1 cellular context compared by ENCODE assay signal in the genomic region with DNA sequence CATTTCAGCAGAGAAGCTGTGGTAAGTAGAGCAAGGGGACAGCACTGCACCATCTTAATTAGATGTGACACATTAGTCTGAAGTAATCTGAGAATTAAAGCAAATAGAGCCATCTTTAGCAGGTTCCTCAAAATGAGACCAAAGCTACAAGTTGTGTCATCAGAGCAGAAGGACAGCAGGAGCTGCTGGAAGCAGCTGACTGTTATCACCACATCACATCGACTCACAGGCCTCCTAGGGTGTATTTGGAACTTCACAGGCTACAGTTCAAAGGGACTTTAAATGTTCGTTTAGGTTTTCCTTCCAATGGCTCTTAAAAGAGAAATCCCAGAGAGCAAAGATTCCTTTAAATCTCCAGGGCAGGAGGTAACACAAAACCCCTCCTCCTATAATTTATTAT.
TF ChIP-seq lines count a peak whose summit lies in the region.

No MANE protein-coding gene starts in this region.

TF ChIP-seq in HEK293, 187 proteins besides CTCF, POLR2A, EP300 and RAD21 (continued from another document):
- TF ChIP-seq, protein P1, sequence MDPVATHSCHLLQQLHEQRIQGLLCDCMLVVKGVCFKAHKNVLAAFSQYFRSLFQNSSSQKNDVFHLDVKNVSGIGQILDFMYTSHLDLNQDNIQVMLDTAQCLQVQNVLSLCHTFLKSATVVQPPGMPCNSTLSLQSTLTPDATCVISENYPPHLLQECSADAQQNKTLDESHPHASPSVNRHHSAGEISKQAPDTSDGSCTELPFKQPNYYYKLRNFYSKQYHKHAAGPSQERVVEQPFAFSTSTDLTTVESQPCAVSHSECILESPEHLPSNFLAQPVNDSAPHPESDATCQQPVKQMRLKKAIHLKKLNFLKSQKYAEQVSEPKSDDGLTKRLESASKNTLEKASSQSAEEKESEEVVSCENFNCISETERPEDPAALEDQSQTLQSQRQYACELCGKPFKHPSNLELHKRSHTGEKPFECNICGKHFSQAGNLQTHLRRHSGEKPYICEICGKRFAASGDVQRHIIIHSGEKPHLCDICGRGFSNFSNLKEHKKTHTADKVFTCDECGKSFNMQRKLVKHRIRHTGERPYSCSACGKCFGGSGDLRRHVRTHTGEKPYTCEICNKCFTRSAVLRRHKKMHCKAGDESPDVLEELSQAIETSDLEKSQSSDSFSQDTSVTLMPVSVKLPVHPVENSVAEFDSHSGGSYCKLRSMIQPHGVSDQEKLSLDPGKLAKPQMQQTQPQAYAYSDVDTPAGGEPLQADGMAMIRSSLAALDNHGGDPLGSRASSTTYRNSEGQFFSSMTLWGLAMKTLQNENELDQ (tag by site-specific recombination; IDR thresholded peaks at IDR 0.05; ENCODE audit: low read depth): no peak
- TF ChIP-seq ZNF791 (tag by site-specific recombination; IDR thresholded peaks at IDR 0.05): no peak
- TF ChIP-seq, protein P2, sequence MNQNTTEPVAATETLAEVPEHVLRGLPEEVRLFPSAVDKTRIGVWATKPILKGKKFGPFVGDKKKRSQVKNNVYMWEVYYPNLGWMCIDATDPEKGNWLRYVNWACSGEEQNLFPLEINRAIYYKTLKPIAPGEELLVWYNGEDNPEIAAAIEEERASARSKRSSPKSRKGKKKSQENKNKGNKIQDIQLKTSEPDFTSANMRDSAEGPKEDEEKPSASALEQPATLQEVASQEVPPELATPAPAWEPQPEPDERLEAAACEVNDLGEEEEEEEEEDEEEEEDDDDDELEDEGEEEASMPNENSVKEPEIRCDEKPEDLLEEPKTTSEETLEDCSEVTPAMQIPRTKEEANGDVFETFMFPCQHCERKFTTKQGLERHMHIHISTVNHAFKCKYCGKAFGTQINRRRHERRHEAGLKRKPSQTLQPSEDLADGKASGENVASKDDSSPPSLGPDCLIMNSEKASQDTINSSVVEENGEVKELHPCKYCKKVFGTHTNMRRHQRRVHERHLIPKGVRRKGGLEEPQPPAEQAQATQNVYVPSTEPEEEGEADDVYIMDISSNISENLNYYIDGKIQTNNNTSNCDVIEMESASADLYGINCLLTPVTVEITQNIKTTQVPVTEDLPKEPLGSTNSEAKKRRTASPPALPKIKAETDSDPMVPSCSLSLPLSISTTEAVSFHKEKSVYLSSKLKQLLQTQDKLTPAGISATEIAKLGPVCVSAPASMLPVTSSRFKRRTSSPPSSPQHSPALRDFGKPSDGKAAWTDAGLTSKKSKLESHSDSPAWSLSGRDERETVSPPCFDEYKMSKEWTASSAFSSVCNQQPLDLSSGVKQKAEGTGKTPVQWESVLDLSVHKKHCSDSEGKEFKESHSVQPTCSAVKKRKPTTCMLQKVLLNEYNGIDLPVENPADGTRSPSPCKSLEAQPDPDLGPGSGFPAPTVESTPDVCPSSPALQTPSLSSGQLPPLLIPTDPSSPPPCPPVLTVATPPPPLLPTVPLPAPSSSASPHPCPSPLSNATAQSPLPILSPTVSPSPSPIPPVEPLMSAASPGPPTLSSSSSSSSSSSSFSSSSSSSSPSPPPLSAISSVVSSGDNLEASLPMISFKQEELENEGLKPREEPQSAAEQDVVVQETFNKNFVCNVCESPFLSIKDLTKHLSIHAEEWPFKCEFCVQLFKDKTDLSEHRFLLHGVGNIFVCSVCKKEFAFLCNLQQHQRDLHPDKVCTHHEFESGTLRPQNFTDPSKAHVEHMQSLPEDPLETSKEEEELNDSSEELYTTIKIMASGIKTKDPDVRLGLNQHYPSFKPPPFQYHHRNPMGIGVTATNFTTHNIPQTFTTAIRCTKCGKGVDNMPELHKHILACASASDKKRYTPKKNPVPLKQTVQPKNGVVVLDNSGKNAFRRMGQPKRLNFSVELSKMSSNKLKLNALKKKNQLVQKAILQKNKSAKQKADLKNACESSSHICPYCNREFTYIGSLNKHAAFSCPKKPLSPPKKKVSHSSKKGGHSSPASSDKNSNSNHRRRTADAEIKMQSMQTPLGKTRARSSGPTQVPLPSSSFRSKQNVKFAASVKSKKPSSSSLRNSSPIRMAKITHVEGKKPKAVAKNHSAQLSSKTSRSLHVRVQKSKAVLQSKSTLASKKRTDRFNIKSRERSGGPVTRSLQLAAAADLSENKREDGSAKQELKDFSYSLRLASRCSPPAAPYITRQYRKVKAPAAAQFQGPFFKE (tag by site-specific recombination; IDR thresholded peaks at IDR 0.05; ENCODE audit: borderline replicate concordance): no peak
- TF ChIP-seq HOXD13 (CRISPR knock-in tag; IDR thresholded peaks at IDR 0.05; ENCODE audit: borderline replicate concordance): no peak
- TF ChIP-seq ZNF221 (tag by site-specific recombination; IDR thresholded peaks at IDR 0.05; ENCODE audit: borderline replicate concordance): no peak
- TF ChIP-seq ZNF354C (tag by site-specific recombination; IDR thresholded peaks at IDR 0.05; ENCODE audit: borderline replicate concordance, low read depth): no peak
- 0 out of 2 replicates have a peak, but pooled peaks have one; percentile 43 for TF ChIP-seq TCF7L2 (IDR thresholded peaks at IDR 0.05; ENCODE audit: borderline replicate concordance, low read depth, low read length)
